Comparison of ENCODE assay signal across 1 cellular context in genomic region chr21:36155603-36156338, GRCh38.
TF ChIP-seq lines count a peak whose summit lies in the region.

No MANE protein-coding gene starts in this region.

TF ChIP-seq in HepG2, 621 proteins besides CTCF, POLR2A, EP300 and RAD21 (continued from another document and continues in another):
- TF ChIP-seq ZNF609 (CRISPR knock-in tag; IDR thresholded peaks at IDR 0.05; ENCODE audit: borderline replicate concordance) (no peak), MXD1 (CRISPR knock-in tag; IDR thresholded peaks at IDR 0.05) (peak; percentile 71; the same call in 1 of the 2 replicates), SRSF9 (IDR thresholded peaks at IDR 0.05; ENCODE audit: borderline replicate concordance, insufficient read depth, low read depth, low read length, poor library complexity, severe bottlenecking) (no peak), ISX (CRISPR knock-in tag; conservative IDR thresholded peaks at IDR 0.05) (no peak), ZFP90 (CRISPR knock-in tag; IDR thresholded peaks at IDR 0.05; ENCODE audit: borderline replicate concordance) (no peak), ZNF407 (CRISPR knock-in tag; IDR thresholded peaks at IDR 0.05; ENCODE audit: not compliant biosample characterization) (no peak), HDAC6 (IDR thresholded peaks at IDR 0.05; ENCODE audit: low read depth, low read length) (no peak), NFIC (IDR thresholded peaks at IDR 0.05; ENCODE audit: low read length) (no peak), SNAPC5 (CRISPR knock-in tag; IDR thresholded peaks at IDR 0.05; ENCODE audit: borderline replicate concordance) (no peak), ZNF337 (CRISPR knock-in tag; IDR thresholded peaks at IDR 0.05; ENCODE audit: borderline replicate concordance, low read depth) (no peak), ARID2 (CRISPR knock-in tag; IDR thresholded peaks at IDR 0.05; ENCODE audit: borderline replicate concordance) (no peak), POLR2AphosphoS5 (IDR thresholded peaks at IDR 0.05; ENCODE audit: low read depth, low read length) (peak; percentile 64; the same call in 1 of the 2 replicates), MBD4 (IDR thresholded peaks at IDR 0.05; ENCODE audit: borderline replicate concordance, low read length) (no peak), ZFP91 (CRISPR knock-in tag; IDR thresholded peaks at IDR 0.05; ENCODE audit: borderline replicate concordance) (peak; percentile 59; the same call in 1 of the 2 replicates), KMT2A (CRISPR knock-in tag; IDR thresholded peaks at IDR 0.05) (no peak), SRSF4 (IDR thresholded peaks at IDR 0.05; ENCODE audit: low read depth, low read length, poor library complexity, severe bottlenecking) (no peak), AHDC1 (CRISPR knock-in tag; IDR thresholded peaks at IDR 0.05; ENCODE audit: borderline replicate concordance) (no peak), CREBL2 (CRISPR knock-in tag; IDR thresholded peaks at IDR 0.05; ENCODE audit: borderline replicate concordance) (no peak), FOXO4 (CRISPR knock-in tag; conservative IDR thresholded peaks at IDR 0.05) (0 out of 2 replicates have a peak, but pooled peaks have one; percentile 11), ZNF687 (CRISPR knock-in tag; IDR thresholded peaks at IDR 0.05) (peak; percentile 62), PHF5A (CRISPR knock-in tag; IDR thresholded peaks at IDR 0.05; ENCODE audit: low read depth, unreplicated experiment) (no peak), FOXP1 (IDR thresholded peaks at IDR 0.05) (no peak), FOXP1 (CRISPR knock-in tag; IDR thresholded peaks at IDR 0.05) (no peak)
